ENCODE assay signal across 16 cellular contexts in genomic region chr4:3444351-3445110, GRCh38. TPM values are rescaled to one million over a fixed set of nuclear protein-coding genes. Genes with fewer than 3 reads are reported as not detected.
DNase-seq lines count a peak whose midpoint lies in the region; ATAC-seq and TF ChIP-seq lines count a peak whose summit lies in the region.
"Had no signal": no experiment of that assay in that cellular context is flagged by ENCODE, and none has a peak within 500 bp of the region (broad histone marks: within the 10 kb centered on the region; RNA-seq: fewer than 3 reads in every experiment).

No MANE protein-coding gene starts in this region.

- no peak for TF ChIP-seq POLR2A in right lobe of liver (IDR thresholded peaks at IDR 0.05)

- intact Hi-C loops in left cardiac atrium (cut with DNase I) (no loop called here), right lobe of liver (cut with DNase I) (loop anchor here (5.0 kb wide), 1 partner anchor 102 kb away; no protein-coding TSS in a partner anchor)

- H3K36me3 ChIP-seq in right atrium auricular region: no peaks in the 10 kb centered on the region
- peaks cover 0 to 9% (median 2%) of the 10 kb centered on the region in 4 donors for H3K36me3 ChIP-seq in right lobe of liver
- H3K36me3 ChIP-seq in WERI-Rb-1: no peaks in the 10 kb centered on the region

- H3K27ac ChIP-seq in right atrium auricular region (no peak overlapping the region), right lobe of liver (no peak overlapping the region), WERI-Rb-1 (no peak overlapping the region)
- H3K27ac ChIP-seq: GM23248 had no signal

- H3K27me3 ChIP-seq in right atrium auricular region (no peaks in the 10 kb centered on the region), right lobe of liver (no peaks in the 10 kb centered on the region), WERI-Rb-1 (ENCODE audit: insufficient read depth, low read depth, severe bottlenecking) (no peaks in the 10 kb centered on the region)

- DNase-seq in left cardiac atrium: peak; percentile 22
- DNase-seq in right atrium auricular region (ENCODE audit: low spot score): no peak
- peak; percentile 22 for DNase-seq in glutamatergic neuron
- DNase-seq in right lobe of liver: peak in 2 of 3 donors; percentile 21 to 53
- DNase-seq in WERI-Rb-1: no peak
- DNase-seq in GDM1 (lab: John Stamatoyannopoulos, UW): no peak
- DNase-seq: Calu3; CD4-positive, alpha-beta T cell; DMS 273 treated with DMSO at 0.1 percent for 48 hours; GM23248; H9 had no signal

- H3K27ac Mint-ChIP-seq in glutamatergic neuron (ENCODE audit: unreplicated experiment): no peak overlapping the region
- H3K27ac Mint-ChIP-seq in stimulated activated memory B cell treated with anti-CD40 and anti-IgM and Interleukin-4, amounts not matched to agents 10 μg/mL and 1 μg/mL and 100 μg/mL, for 72 hours: no peak overlapping the region
- H3K27ac Mint-ChIP-seq: B cell; CD4-positive, alpha-beta T cell; H9 had no signal

- no peak overlapping the region for H3K4me3 Mint-ChIP-seq in glutamatergic neuron (ENCODE audit: unreplicated experiment)
- no peak overlapping the region for H3K4me3 Mint-ChIP-seq in stimulated activated memory B cell treated with anti-CD40 and anti-IgM and Interleukin-4, amounts not matched to agents 10 μg/mL and 1 μg/mL and 100 μg/mL, for 72 hours
- H3K4me3 Mint-ChIP-seq: B cell; CD4-positive, alpha-beta T cell; H9 had no signal

- no CpG with 5 or more reads among the region's 56 CpGs for WGBS in right lobe of liver (ENCODE audit: insufficient coverage, low coverage, low lambda C conversion rate, missing lambda C conversion rate)

- no peaks in the 10 kb centered on the region for H3K27me3 Mint-ChIP-seq in glutamatergic neuron (ENCODE audit: unreplicated experiment)
- H3K27me3 Mint-ChIP-seq in stimulated activated memory B cell treated with anti-CD40 and anti-IgM and Interleukin-4, amounts not matched to agents 10 μg/mL and 1 μg/mL and 100 μg/mL, for 72 hours: peaks cover 25% of the 10 kb centered on the region
- H3K27me3 Mint-ChIP-seq: CD4-positive, alpha-beta T cell had no signal

- H3K4me1 Mint-ChIP-seq in glutamatergic neuron (ENCODE audit: low read depth, unreplicated experiment): no peaks in the 10 kb centered on the region
- no peaks in the 10 kb centered on the region for H3K4me1 Mint-ChIP-seq in stimulated activated memory B cell treated with anti-CD40 and anti-IgM and Interleukin-4, amounts not matched to agents 10 μg/mL and 1 μg/mL and 100 μg/mL, for 72 hours
- H3K4me1 Mint-ChIP-seq: B cell, H9 had no signal

- H3K9me3 ChIP-seq in right atrium auricular region (no peaks in the 10 kb centered on the region), right lobe of liver (no peaks in the 10 kb centered on the region), WERI-Rb-1 (ENCODE audit: severe bottlenecking) (no peaks in the 10 kb centered on the region)

- H3K36me3 Mint-ChIP-seq in glutamatergic neuron (ENCODE audit: unreplicated experiment): no peaks in the 10 kb centered on the region
- no peaks in the 10 kb centered on the region for H3K36me3 Mint-ChIP-seq in stimulated activated memory B cell treated with anti-CD40 and anti-IgM and Interleukin-4, amounts not matched to agents 10 μg/mL and 1 μg/mL and 100 μg/mL, for 72 hours

- H3K4me1 ChIP-seq in right atrium auricular region: peaks cover 0 to 8% of the 10 kb centered on the region in 2 donors
- H3K4me1 ChIP-seq in right lobe of liver: peaks cover 0 to 16% (median 3%) of the 10 kb centered on the region in 4 donors

- H3K4me3 ChIP-seq in right atrium auricular region (no peak overlapping the region), right lobe of liver (no peak overlapping the region), WERI-Rb-1 (ENCODE audit: low read depth, low read length) (no peak overlapping the region)
- H3K4me3 ChIP-seq: GM12878, GM23248 had no signal

- no peak for TF ChIP-seq CTCF in right atrium auricular region (IDR thresholded peaks at IDR 0.05)
- no peak for TF ChIP-seq CTCF in glutamatergic neuron (IDR thresholded peaks at IDR 0.05; ENCODE audit: partially characterized antibody, unreplicated experiment)
- TF ChIP-seq CTCF in right lobe of liver (IDR thresholded peaks at IDR 0.05): no peak
- no peak for TF ChIP-seq CTCF in WERI-Rb-1 (IDR thresholded peaks at IDR 0.05; ENCODE audit: low read depth, low read length)

- ATAC-seq in left cardiac atrium: no peak
- ATAC-seq in right lobe of liver: no peak
- ATAC-seq in stimulated activated memory B cell treated with anti-CD40 and anti-IgM and Interleukin-4, amounts not matched to agents 10 μg/mL and 1 μg/mL and 100 μg/mL, for 72 hours: peak; percentile 1
- no peak for ATAC-seq in HG03039 (IDR thresholded peaks at IDR 0.05; ENCODE audit: unreplicated experiment)

- peaks cover 2% of the 10 kb centered on the region for H3K9me3 Mint-ChIP-seq in glutamatergic neuron (ENCODE audit: unreplicated experiment)
- H3K9me3 Mint-ChIP-seq in stimulated activated memory B cell treated with anti-CD40 and anti-IgM and Interleukin-4, amounts not matched to agents 10 μg/mL and 1 μg/mL and 100 μg/mL, for 72 hours: no peaks in the 10 kb centered on the region
- H3K9me3 Mint-ChIP-seq: CD4-positive, alpha-beta T cell; H9 had no signal

RNA-seq across cellular contexts. Expression of gene HGFAC, which starts 2.8 kb away (rescaled TPM):
- total RNA-seq in left cardiac atrium (under 1 TPM; 0.34 to 0.38 TPM), right atrium auricular region (not detected), glutamatergic neuron (ENCODE audit: unreplicated experiment) (9.4 TPM), right lobe of liver (100 to 1,000 TPM in 5 of 6 experiments, 10 to 100 TPM in 1; 73.9 to 176 (median 140) TPM)
- total RNA-seq: B cell, Calu3, Daoy, GM23248 had no signal

RNA-seq across cellular contexts. Expression of gene DOK7, which starts 18.6 kb away (rescaled TPM):
- total RNA-seq in left cardiac atrium (10 to 100 TPM; 21.5 to 38.2 TPM), right atrium auricular region (10 to 100 TPM; 31.0 to 68.9 TPM), glutamatergic neuron (ENCODE audit: unreplicated experiment) (5.1 TPM), right lobe of liver (1 to 10 TPM in 4 of 6 experiments, under 1 TPM in 2; 0.73 to 2.4 (median 1.5) TPM)
- total RNA-seq: CD4-positive, alpha-beta T cell; GM23248 had no signal

Comparison
In these comparisons a context has a peak if more than half of its experiments do, and no peak if none do; other contexts are left out.
1. DNase-seq: peak in left cardiac atrium (single experiment), glutamatergic neuron (single experiment) and right lobe of liver (2 of 3); none in right atrium auricular region (single experiment), WERI-Rb-1 (single experiment) and GDM1 (single experiment).
2. intact Hi-C loops: an anchor here in right lobe of liver (5.0 kb wide); none called in left cardiac atrium.